In genomic region chr1:116433283-116434257, GRCh38 we compare ENCODE assay signal across 10 cellular contexts.
A peak's percentile ranks its signal among the peaks of the same experiment; 100 is the strongest.
DNase-seq lines count a peak whose midpoint lies in the region; ATAC-seq and TF ChIP-seq lines count a peak whose summit lies in the region.
"Had no signal": no experiment of that assay in that cellular context is flagged by ENCODE, and none has a peak within 500 bp of the region (broad histone marks: within the 10 kb centered on the region; RNA-seq: fewer than 3 reads in every experiment).

No MANE protein-coding gene starts in this region.

- H2AFZ ChIP-seq in neuronal stem cell (ENCODE audit: low read length), result peak overlapping the region; percentile 80

- no peak overlapping the region for H2BK15ac ChIP-seq in neuronal stem cell (ENCODE audit: low read length)

- peak overlapping the region; percentile 36 for H2AK5ac ChIP-seq in neuronal stem cell (ENCODE audit: low read depth, low read length)

- H3K79me1 ChIP-seq in neuronal stem cell (ENCODE audit: low read depth, low read length), result no peaks in the 10 kb centered on the region

- H3K9ac ChIP-seq in neuronal stem cell (ENCODE audit: low read depth, low read length, poor library complexity), result no peak overlapping the region
- H3K9ac ChIP-seq: BLaER1 had no signal

- no peak overlapping the region for H2BK120ac ChIP-seq in neuronal stem cell (ENCODE audit: low read depth, low read length)

- H3K27ac ChIP-seq in C4-2B (peak overlapping the region; percentile 57), neuronal stem cell (replicated peaks; ENCODE audit: low read length) (no peak overlapping the region)
- H3K27ac ChIP-seq: BLaER1 had no signal

- no peak overlapping the region for H2BK12ac ChIP-seq in neuronal stem cell (ENCODE audit: low read length)

- no peak overlapping the region for H4K91ac ChIP-seq in neuronal stem cell (ENCODE audit: low read depth, low read length, poor library complexity)

- no peak overlapping the region for H4K8ac ChIP-seq in neuronal stem cell (ENCODE audit: low read depth, low read length)

- DNase-seq in NCI-H82 treated with DMSO at 0.1 percent for 48 hours (lab: John Stamatoyannopoulos, UW; ENCODE audit: unreplicated experiment) (peak; percentile 5), foreskin fibroblast (peak; percentile 43 to 62), neuronal stem cell (ENCODE audit: low spot score) (no peak), ACHN (no peak), NOMO-1 treated with DMSO at 0.1 percent for 48 hours (lab: John Stamatoyannopoulos, UW; ENCODE audit: unreplicated experiment) (no peak)
- DNase-seq in activated CD4-positive, alpha-beta T cell treated with anti-CD3 and anti-CD28 coated beads, Interleukin-2, amount 50 U/mL, for 1 hour, result no peak
- DNase-seq: activated effector memory CD4-positive, alpha-beta T cell treated with Interleukin-2 at 50 U/mL for 16 hours had no signal

- no peak for ATAC-seq in HG03354 (IDR thresholded peaks at IDR 0.05; ENCODE audit: poor library complexity, severe bottlenecking, unreplicated experiment)

- no peak overlapping the region for H3K14ac ChIP-seq in neuronal stem cell (ENCODE audit: low read length)

- peak overlapping the region; percentile 12 for H3K4me2 ChIP-seq in neuronal stem cell (ENCODE audit: insufficient read depth, low read length, poor library complexity, severe bottlenecking)
- H3K4me2 ChIP-seq: BLaER1 had no signal

- TF ChIP-seq CTCF in C4-2B (conservative IDR thresholded peaks at IDR 0.05) (no peak), foreskin fibroblast (IDR thresholded peaks at IDR 0.05; ENCODE audit: low read depth, low read length) (no peak)

- no peak overlapping the region for H3K4me3 ChIP-seq in foreskin fibroblast (ENCODE audit: low read depth in 1 of 2, low read length in 2 of 2)
- no peak overlapping the region for H3K4me3 ChIP-seq in neuronal stem cell (ENCODE audit: low read length in 2 of 2)
- H3K4me3 ChIP-seq: BLaER1 had no signal

- peak overlapping the region; percentile 65 for H3K18ac ChIP-seq in neuronal stem cell (ENCODE audit: low read length)

- no peaks in the 10 kb centered on the region for H3K36me3 ChIP-seq in neuronal stem cell (replicated peaks in 1 of 2; ENCODE audit: control insufficient read depth in 2 of 2, insufficient read depth in 2 of 2, low read length in 2 of 2)
- H3K36me3 ChIP-seq: BLaER1 had no signal

- in situ Hi-C loops in ACHN (cut with HindIII; ENCODE audit: low pct_ligation_motif_present, low pct_unique_long_range_greater_than_20kb, low sequenced_read_pairs), result no loop called here

- H3K4ac ChIP-seq in neuronal stem cell (ENCODE audit: low read length), result no peak overlapping the region

- no peak overlapping the region for H3K23ac ChIP-seq in neuronal stem cell (ENCODE audit: low read depth, low read length, poor library complexity)

- WGBS in neuronal stem cell (ENCODE audit: extremely low coverage in 2 of 2, insufficient read length in 2 of 2, insufficient replicate concordance in 1 of 2), 2 donors, result no CpG with 5 or more reads among the region's 13 CpGs

- peaks cover 0 to 14% (median 0%) of the 10 kb centered on the region in 3 experiments for H3K27me3 ChIP-seq in neuronal stem cell (ENCODE audit: control insufficient read depth in 3 of 3, insufficient read depth in 3 of 3, low read depth in 1 of 3, low read length in 3 of 3)
- H3K27me3 ChIP-seq: BLaER1 had no signal

- H3K4me1 ChIP-seq in neuronal stem cell (ENCODE audit: control insufficient read depth in 2 of 2, insufficient read depth in 1 of 2, low read depth in 1 of 2, low read length in 2 of 2), result peaks cover 0 to 7% of the 10 kb centered on the region in 2 donors
- H3K4me1 ChIP-seq: BLaER1 had no signal

- no peaks in the 10 kb centered on the region for H3K9me3 ChIP-seq in neuronal stem cell (replicated peaks in 1 of 2; ENCODE audit: control insufficient read depth in 2 of 2, insufficient read depth in 1 of 2, low read depth in 1 of 2, low read length in 2 of 2)
- H3K9me3 ChIP-seq: BLaER1 had no signal

- no peak overlapping the region for H2BK5ac ChIP-seq in neuronal stem cell (ENCODE audit: low read length)

Comparison
In these comparisons a context has a peak if more than half of its experiments do, and no peak if none do; other contexts are left out.
1. DNase-seq: peak in NCI-H82 treated with DMSO at 0.1 percent for 48 hours (single experiment) and foreskin fibroblast (2 of 2); none in neuronal stem cell (single experiment), ACHN (single experiment), NOMO-1 treated with DMSO at 0.1 percent for 48 hours (single experiment) and activated CD4-positive, alpha-beta T cell treated with anti-CD3 and anti-CD28 coated beads, Interleukin-2, amount 50 U/mL, for 1 hour (single experiment).